In the genomic region with DNA sequence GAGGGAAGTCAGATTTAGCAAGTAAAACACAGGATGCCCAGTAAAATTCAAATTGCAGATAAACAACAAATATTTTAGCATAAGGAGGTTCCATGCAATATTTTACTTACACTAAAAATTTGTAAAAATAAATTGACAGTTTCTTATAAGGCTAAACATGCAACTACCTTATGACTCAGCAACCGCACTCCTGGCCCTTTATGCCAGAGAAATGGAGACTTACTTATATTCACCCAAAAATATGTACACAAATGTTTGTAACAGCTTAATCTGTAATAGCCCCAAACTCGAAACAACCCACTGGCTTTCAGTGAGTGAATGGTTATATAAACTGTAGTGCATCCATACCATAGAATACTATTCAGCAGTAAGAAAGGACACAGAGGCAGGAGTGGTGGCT, we compare ENCODE assay signal across 25 cellular contexts. TPM values are rescaled to one million over a fixed set of nuclear protein-coding genes. Genes with fewer than 3 reads are reported as not detected.
DNase-seq lines count a peak whose midpoint lies in the region; ATAC-seq and TF ChIP-seq lines count a peak whose summit lies in the region.
"Had no signal": no experiment of that assay in that cellular context is flagged by ENCODE, and none has a peak within 500 bp of the region (broad histone marks: within the 10 kb centered on the region; RNA-seq: fewer than 3 reads in every experiment).

No MANE protein-coding gene starts in this region.

- ATAC-seq in CD4-positive, CD25-positive, alpha-beta regulatory T cell (ENCODE audit: low read depth in 2 of 2): no peak
- ATAC-seq: gastrocnemius medialis; naive thymus-derived CD8-positive, alpha-beta T cell had no signal

- H3K4me1 ChIP-seq in CD4-positive, CD25-positive, alpha-beta regulatory T cell (ENCODE audit: control insufficient read depth, insufficient read depth, low read length, poor library complexity, severe bottlenecking): peaks cover 5% of the 10 kb centered on the region
- H3K4me1 ChIP-seq in breast epithelium: peaks cover 0 to 17% of the 10 kb centered on the region in 2 donors
- H3K4me1 ChIP-seq in mucosa of rectum (ENCODE audit: control insufficient read depth in 2 of 2, insufficient read depth in 2 of 2, low read length in 2 of 2): peaks cover 41 to 43% of the 10 kb centered on the region in 2 donors
- H3K4me1 ChIP-seq: gastrocnemius medialis, tibial nerve had no signal

- intact Hi-C loops in breast epithelium (cut with DNase I; ENCODE audit: low total_unique reads): no loop called here

- H3K27me3 Mint-ChIP-seq in CD4-positive, CD25-positive, alpha-beta regulatory T cell: no peaks in the 10 kb centered on the region
- H3K27me3 Mint-ChIP-seq: activated naive CD4-positive, alpha-beta T cell treated with anti-CD3 and anti-CD28 coated beads, Interleukin-2, amount 50 U/mL, for 24 hours; naive thymus-derived CD8-positive, alpha-beta T cell; stimulated activated naive CD8-positive, alpha-beta T cell treated with anti-CD3 and anti-CD28 coated beads, Interleukin-15, Interleukin-2, amounts not matched to agents 100 ng/mL and 50 ng/mL, for 24 hours had no signal

- H3K9me3 Mint-ChIP-seq in CD4-positive, CD25-positive, alpha-beta regulatory T cell: peaks cover 0 to 2% (median 0%) of the 10 kb centered on the region in 7 donors
- H3K9me3 Mint-ChIP-seq: activated naive CD4-positive, alpha-beta T cell treated with anti-CD3 and anti-CD28 coated beads, Interleukin-2, amount 50 U/mL, for 24 hours; naive thymus-derived CD8-positive, alpha-beta T cell; stimulated activated naive CD8-positive, alpha-beta T cell treated with anti-CD3 and anti-CD28 coated beads, Interleukin-15, Interleukin-2, amounts not matched to agents 100 ng/mL and 50 ng/mL, for 24 hours; T-helper 1 cell treated with Interleukin-12 subunit alpha and Interleukin-12 subunit beta and Interleukin-4 antibody, amounts not matched to agents 30 μg/mL and 1 μg/mL, for 36 hours had no signal

- H3K9me3 ChIP-seq in CD4-positive, CD25-positive, alpha-beta regulatory T cell (ENCODE audit: control insufficient read depth in 2 of 2, low read length in 2 of 2): no peaks in the 10 kb centered on the region
- H3K9me3 ChIP-seq in breast epithelium (no peaks in the 10 kb centered on the region), mucosa of rectum (ENCODE audit: control insufficient read depth in 2 of 2, low read length in 2 of 2) (no peaks in the 10 kb centered on the region)
- H3K9me3 ChIP-seq: gastrocnemius medialis, spleen had no signal

- H3K9ac ChIP-seq in mucosa of rectum (ENCODE audit: low read depth in 1 of 2, low read length in 2 of 2): no peak overlapping the region

- no peak for TF ChIP-seq CTCF in HL-60 (IDR thresholded peaks at IDR 0.05; ENCODE audit: insufficient read depth, low read length)
- TF ChIP-seq CTCF in breast epithelium (IDR thresholded peaks at IDR 0.05): no peak

- no peak overlapping the region for H3K4me3 Mint-ChIP-seq in CD4-positive, CD25-positive, alpha-beta regulatory T cell
- H3K4me3 Mint-ChIP-seq: activated naive CD4-positive, alpha-beta T cell treated with anti-CD3 and anti-CD28 coated beads, Interleukin-2, amount 50 U/mL, for 24 hours; naive thymus-derived CD8-positive, alpha-beta T cell; stimulated activated naive CD8-positive, alpha-beta T cell treated with anti-CD3 and anti-CD28 coated beads, Interleukin-15, Interleukin-2, amounts not matched to agents 100 ng/mL and 50 ng/mL, for 24 hours; T-helper 1 cell treated with Interleukin-12 subunit alpha and Interleukin-12 subunit beta and Interleukin-4 antibody, amounts not matched to agents 30 μg/mL and 1 μg/mL, for 36 hours had no signal

- H3K4me1 Mint-ChIP-seq in CD4-positive, CD25-positive, alpha-beta regulatory T cell: peaks cover 16 to 46% (median 34%) of the 10 kb centered on the region in 4 donors
- H3K4me1 Mint-ChIP-seq: activated naive CD4-positive, alpha-beta T cell treated with anti-CD3 and anti-CD28 coated beads, Interleukin-2, amount 50 U/mL, for 24 hours had no signal

- H3K27ac Mint-ChIP-seq in CD4-positive, CD25-positive, alpha-beta regulatory T cell: peak overlapping the region in 2 of 3 donors; percentile 12 to 71
- H3K27ac Mint-ChIP-seq: activated naive CD4-positive, alpha-beta T cell treated with anti-CD3 and anti-CD28 coated beads, Interleukin-2, amount 50 U/mL, for 24 hours; stimulated activated naive CD8-positive, alpha-beta T cell treated with anti-CD3 and anti-CD28 coated beads, Interleukin-15, Interleukin-2, amounts not matched to agents 100 ng/mL and 50 ng/mL, for 24 hours; T-helper 1 cell treated with Interleukin-12 subunit alpha and Interleukin-12 subunit beta and Interleukin-4 antibody, amounts not matched to agents 30 μg/mL and 1 μg/mL, for 36 hours had no signal

- no peak overlapping the region for H3K27ac ChIP-seq in CD4-positive, CD25-positive, alpha-beta regulatory T cell (ENCODE audit: insufficient read depth, low read length, poor library complexity, severe bottlenecking)
- H3K27ac ChIP-seq in HL-60 (replicated peaks): peak overlapping the region; percentile 9; the same call in 1 of the 2 replicates
- H3K27ac ChIP-seq in breast epithelium: peak overlapping the region; percentile 95 to 98
- H3K27ac ChIP-seq in mucosa of rectum (ENCODE audit: low read depth in 2 of 2, low read length in 2 of 2): peak overlapping the region; percentile 95 to 98
- H3K27ac ChIP-seq: gastrocnemius medialis, spleen had no signal

- H3K27me3 ChIP-seq in CD4-positive, CD25-positive, alpha-beta regulatory T cell (ENCODE audit: control insufficient read depth, insufficient read depth, low read length): no peaks in the 10 kb centered on the region
- H3K27me3 ChIP-seq in HL-60 (ENCODE audit: insufficient read depth, poor library complexity, severe bottlenecking) (no peaks in the 10 kb centered on the region), breast epithelium (no peaks in the 10 kb centered on the region), mucosa of rectum (ENCODE audit: control insufficient read depth in 2 of 2, insufficient read depth in 2 of 2, low read length in 2 of 2) (no peaks in the 10 kb centered on the region)
- H3K27me3 ChIP-seq: gastrocnemius medialis, spleen, tibial nerve had no signal

- no peak for DNase-seq in CD4-positive, CD25-positive, alpha-beta regulatory T cell
- DNase-seq in HL-60 (ENCODE audit: low read depth in 1 of 2, low spot score in 1 of 2) (no peak), breast epithelium (ENCODE audit: low spot score in 2 of 2) (no peak), iPS-NIHi11 (ENCODE audit: low spot score) (no peak), COLO829 (ENCODE audit: low spot score) (no peak), DMS53 treated with DMSO at 0.1 percent for 48 hours (lab: John Stamatoyannopoulos, UW; ENCODE audit: unreplicated experiment) (no peak)
- no peak for DNase-seq in stimulated activated CD4-positive, alpha-beta T cell treated with anti-CD3 and anti-CD28 coated beads, Interleukin-4, amount 100 ng/mL, for 24 hours
- DNase-seq: aorta; C1 segment of cervical spinal cord; central memory CD4-positive, alpha-beta T cell; erythroblast; gastrocnemius medialis; KG1; naive thymus-derived CD8-positive, alpha-beta T cell; NCI-H1092 treated with DMSO at 0.1 percent for 48 hours; NCI-H2029; NCI-H226; NCI-H82; spleen; stimulated activated CD4-positive, alpha-beta T cell treated with anti-CD3 and anti-CD28 coated beads, Interleukin-4, amount 100 ng/mL, for 1 hour had no signal

- H3K36me3 Mint-ChIP-seq in CD4-positive, CD25-positive, alpha-beta regulatory T cell: peaks cover 20% of the 10 kb centered on the region

- H3K4me3 ChIP-seq in CD4-positive, CD25-positive, alpha-beta regulatory T cell (ENCODE audit: low read depth, low read length): no peak overlapping the region
- H3K4me3 ChIP-seq in HL-60 (replicated peaks; ENCODE audit: insufficient read depth, low read length): no peak overlapping the region
- H3K4me3 ChIP-seq in breast epithelium: no peak overlapping the region
- no peak overlapping the region for H3K4me3 ChIP-seq in mucosa of rectum (ENCODE audit: low read length in 2 of 2)
- H3K4me3 ChIP-seq: gastrocnemius medialis, spleen, tibial nerve had no signal

- peaks cover 17% of the 10 kb centered on the region for H3K36me3 ChIP-seq in CD4-positive, CD25-positive, alpha-beta regulatory T cell (ENCODE audit: control insufficient read depth, insufficient read depth, low read length)
- H3K36me3 ChIP-seq in breast epithelium: no peaks in the 10 kb centered on the region
- peaks cover 0 to 2% of the 10 kb centered on the region in 2 donors for H3K36me3 ChIP-seq in mucosa of rectum (ENCODE audit: control insufficient read depth in 2 of 2, insufficient read depth in 2 of 2, low read length in 2 of 2)
- H3K36me3 ChIP-seq: gastrocnemius medialis, tibial nerve had no signal

- no peak for TF ChIP-seq POLR2A in breast epithelium (IDR thresholded peaks at IDR 0.05)

RNA-seq across cellular contexts. Expression of a gene that starts 28.6 kb away (rescaled TPM):
- 120 TPM for total RNA-seq in CD4-positive, CD25-positive, alpha-beta regulatory T cell
- 10 to 100 TPM; 65.2 to 94.0 (median 73.7) TPM for polyA plus RNA-seq in CD4-positive, CD25-positive, alpha-beta regulatory T cell
- total RNA-seq in breast epithelium: 10 to 100 TPM in 2 of 3 donors, 1 to 10 TPM in 1; 8.8 to 14.9 (median 14.6) TPM

RNA-seq across cellular contexts. Expression of a gene that starts 44.9 kb away (rescaled TPM):
- 27.0 TPM for total RNA-seq in CD4-positive, CD25-positive, alpha-beta regulatory T cell
- polyA plus RNA-seq in CD4-positive, CD25-positive, alpha-beta regulatory T cell: 10 to 100 TPM; 13.4 to 16.7 (median 14.0) TPM
- 1 to 10 TPM; 1.4 to 7.2 (median 7.2) TPM for total RNA-seq in breast epithelium
